ENCODE assay signal across 1 cellular context in the genomic region with DNA sequence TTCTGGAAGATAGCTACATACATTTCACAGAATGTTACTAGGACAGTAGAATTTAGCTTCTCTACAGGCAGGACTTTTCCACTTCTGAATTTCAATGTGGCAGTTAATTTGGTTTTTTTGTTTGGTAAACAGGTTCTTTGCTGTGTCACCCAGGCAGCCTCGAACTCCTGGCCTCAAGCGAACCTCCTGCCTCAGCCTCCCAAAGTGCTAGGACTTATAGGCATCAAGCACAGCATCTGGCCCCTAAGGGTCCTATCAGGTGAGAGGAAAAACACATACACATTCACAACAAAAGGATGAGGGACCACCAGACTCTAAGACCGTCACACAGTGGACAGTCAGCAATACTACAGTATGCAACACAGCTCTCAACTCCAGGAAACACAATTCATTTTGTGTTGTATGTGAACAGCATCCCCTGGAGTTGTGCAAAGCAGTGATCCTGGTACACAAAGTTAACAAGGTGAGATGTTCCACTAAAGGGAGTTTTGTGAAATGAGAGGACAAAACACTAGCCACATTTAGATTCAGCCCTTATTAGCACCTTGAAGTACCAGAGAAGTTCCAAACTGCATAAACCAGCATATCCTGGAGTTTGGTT.
TF ChIP-seq lines count a peak whose summit lies in the region.

No MANE protein-coding gene starts in this region.

TF ChIP-seq in GM12878, 131 proteins besides CTCF, POLR2A, EP300 and RAD21:
- TF ChIP-seq USF2 (IDR thresholded peaks at IDR 0.05; ENCODE audit: borderline replicate concordance, low read depth, low read length) (no peak), TAF1 (IDR thresholded peaks at IDR 0.05; ENCODE audit: borderline replicate concordance, low read depth, low read length) (no peak), PRDM15 (CRISPR knock-in tag; IDR thresholded peaks at IDR 0.05) (no peak), SRF (IDR thresholded peaks at IDR 0.05; ENCODE audit: low read depth in 2 of 2, low read length in 2 of 2) (no peak), ETV6 (conservative IDR thresholded peaks at IDR 0.05 in 1 of 2, IDR thresholded peaks at IDR 0.05 in 1 of 2; ENCODE audit: borderline replicate concordance in 1 of 2, low read depth in 1 of 2) (no peak), LARP7 (IDR thresholded peaks at IDR 0.05) (no peak), BMI1 (IDR thresholded peaks at IDR 0.05; ENCODE audit: borderline replicate concordance) (no peak), NFIC (IDR thresholded peaks at IDR 0.05; ENCODE audit: low read depth, low read length) (no peak), FOXK2 (IDR thresholded peaks at IDR 0.05) (no peak), ESRRA (IDR thresholded peaks at IDR 0.05; ENCODE audit: low read length) (no peak), SMC3 (IDR thresholded peaks at IDR 0.05; ENCODE audit: borderline replicate concordance, low read length) (no peak)
- TF ChIP-seq, protein P1, sequence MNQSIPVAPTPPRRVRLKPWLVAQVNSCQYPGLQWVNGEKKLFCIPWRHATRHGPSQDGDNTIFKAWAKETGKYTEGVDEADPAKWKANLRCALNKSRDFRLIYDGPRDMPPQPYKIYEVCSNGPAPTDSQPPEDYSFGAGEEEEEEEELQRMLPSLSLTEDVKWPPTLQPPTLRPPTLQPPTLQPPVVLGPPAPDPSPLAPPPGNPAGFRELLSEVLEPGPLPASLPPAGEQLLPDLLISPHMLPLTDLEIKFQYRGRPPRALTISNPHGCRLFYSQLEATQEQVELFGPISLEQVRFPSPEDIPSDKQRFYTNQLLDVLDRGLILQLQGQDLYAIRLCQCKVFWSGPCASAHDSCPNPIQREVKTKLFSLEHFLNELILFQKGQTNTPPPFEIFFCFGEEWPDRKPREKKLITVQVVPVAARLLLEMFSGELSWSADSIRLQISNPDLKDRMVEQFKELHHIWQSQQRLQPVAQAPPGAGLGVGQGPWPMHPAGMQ (IDR thresholded peaks at IDR 0.05; ENCODE audit: borderline replicate concordance) = no peak
- TF ChIP-seq, protein P2, sequence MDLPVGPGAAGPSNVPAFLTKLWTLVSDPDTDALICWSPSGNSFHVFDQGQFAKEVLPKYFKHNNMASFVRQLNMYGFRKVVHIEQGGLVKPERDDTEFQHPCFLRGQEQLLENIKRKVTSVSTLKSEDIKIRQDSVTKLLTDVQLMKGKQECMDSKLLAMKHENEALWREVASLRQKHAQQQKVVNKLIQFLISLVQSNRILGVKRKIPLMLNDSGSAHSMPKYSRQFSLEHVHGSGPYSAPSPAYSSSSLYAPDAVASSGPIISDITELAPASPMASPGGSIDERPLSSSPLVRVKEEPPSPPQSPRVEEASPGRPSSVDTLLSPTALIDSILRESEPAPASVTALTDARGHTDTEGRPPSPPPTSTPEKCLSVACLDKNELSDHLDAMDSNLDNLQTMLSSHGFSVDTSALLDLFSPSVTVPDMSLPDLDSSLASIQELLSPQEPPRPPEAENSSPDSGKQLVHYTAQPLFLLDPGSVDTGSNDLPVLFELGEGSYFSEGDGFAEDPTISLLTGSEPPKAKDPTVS (IDR thresholded peaks at IDR 0.05; ENCODE audit: low read depth, low read length) = no peak
- TF ChIP-seq, protein P3, sequence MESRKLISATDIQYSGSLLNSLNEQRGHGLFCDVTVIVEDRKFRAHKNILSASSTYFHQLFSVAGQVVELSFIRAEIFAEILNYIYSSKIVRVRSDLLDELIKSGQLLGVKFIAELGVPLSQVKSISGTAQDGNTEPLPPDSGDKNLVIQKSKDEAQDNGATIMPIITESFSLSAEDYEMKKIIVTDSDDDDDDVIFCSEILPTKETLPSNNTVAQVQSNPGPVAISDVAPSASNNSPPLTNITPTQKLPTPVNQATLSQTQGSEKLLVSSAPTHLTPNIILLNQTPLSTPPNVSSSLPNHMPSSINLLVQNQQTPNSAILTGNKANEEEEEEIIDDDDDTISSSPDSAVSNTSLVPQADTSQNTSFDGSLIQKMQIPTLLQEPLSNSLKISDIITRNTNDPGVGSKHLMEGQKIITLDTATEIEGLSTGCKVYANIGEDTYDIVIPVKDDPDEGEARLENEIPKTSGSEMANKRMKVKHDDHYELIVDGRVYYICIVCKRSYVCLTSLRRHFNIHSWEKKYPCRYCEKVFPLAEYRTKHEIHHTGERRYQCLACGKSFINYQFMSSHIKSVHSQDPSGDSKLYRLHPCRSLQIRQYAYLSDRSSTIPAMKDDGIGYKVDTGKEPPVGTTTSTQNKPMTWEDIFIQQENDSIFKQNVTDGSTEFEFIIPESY (IDR thresholded peaks at IDR 0.05) = no peak
